In genomic region chr12:111368684-111369495, GRCh38 we compare ENCODE assay signal across 8 cellular contexts. TPM values are rescaled to one million over a fixed set of nuclear protein-coding genes. Genes with fewer than 3 reads are reported as not detected.
DNase-seq lines count a peak whose midpoint lies in the region; ATAC-seq, FAIRE-seq and TF ChIP-seq lines count a peak whose summit lies in the region.

PHETA1 (minus strand) TSS chr12:111369095; CDS start chr12:111363427, 5,668 bp downstream.

- ATAC-seq in GM18511 (IDR thresholded peaks at IDR 0.05; ENCODE audit: unreplicated experiment), result peak; percentile 93
- ATAC-seq in HG03060 (IDR thresholded peaks at IDR 0.05; ENCODE audit: low read depth, unreplicated experiment), result peak; percentile 73
- peak; percentile 94 for ATAC-seq in WTC11

- H3K4me3 Mint-ChIP-seq in WTC11 (peak within 1 kb of the TSS; percentile 72), immature natural killer cell (peak within 1 kb of the TSS; percentile 84 to 88 (median 85))

- peak; percentile 64 for DNase-seq in NCI-H2171 (lab: John Stamatoyannopoulos, UW)
- DNase-seq in WTC11 (ENCODE audit: low spot score), result peak; percentile 95
- DNase-seq in cardiac fibroblast (ENCODE audit: low read depth in 2 of 2), result peak; percentile 88 to 93
- DNase-seq in immature natural killer cell, result peak; percentile 72 to 76 (median 73)
- DNase-seq in small intestine, result peak; percentile 91

- 0 out of 2 replicates have a peak within 1 kb of the TSS, but pooled peaks have one; percentile 27 for H3K27ac Mint-ChIP-seq in WTC11
- H3K27ac Mint-ChIP-seq in immature natural killer cell, result peak within 1 kb of the TSS in 3 of 6 donors; percentile 21 to 55 (median 24)

- no peak for TF ChIP-seq CTCF in 22Rv1 (IDR thresholded peaks at IDR 0.05)
- TF ChIP-seq CTCF in WTC11 (IDR thresholded peaks at IDR 0.05), result no peak
- no peak for TF ChIP-seq CTCF in cardiac fibroblast (IDR thresholded peaks at IDR 0.05; ENCODE audit: low read depth, low read length)

- WGBS in small intestine, 3 donors, result 0 to 1% (median 1%) methylated on average over 52 to 77 of the region's 77 CpGs

- H3K4me1 ChIP-seq in small intestine (ENCODE audit: control insufficient read depth in 2 of 2, insufficient read depth in 1 of 2, low read depth in 1 of 2, low read length in 1 of 2), result peaks cover 0 to 2% of the 10 kb centered on the region in 2 donors

- H3K4me3 ChIP-seq in cardiac fibroblast (replicated peaks in 1 of 2; ENCODE audit: low read depth in 2 of 2, low read length in 2 of 2) (peak within 1 kb of the TSS; percentile 87 to 92), small intestine (ENCODE audit: low read depth in 1 of 2, low read length in 2 of 2) (peak within 1 kb of the TSS; percentile 70 to 85)

- H3K27me3 Mint-ChIP-seq in WTC11 (ENCODE audit: low read depth) (peaks cover 30% of the 10 kb centered on the region), immature natural killer cell (ENCODE audit: low read depth in 3 of 3) (peaks cover 0 to 4% (median 0%) of the 10 kb centered on the region in 3 donors)

- H3K36me3 Mint-ChIP-seq in WTC11, result no peaks in the 10 kb centered on the region
- H3K36me3 Mint-ChIP-seq in immature natural killer cell, result no peaks in the 10 kb centered on the region

- no peaks in the 10 kb centered on the region for H3K27me3 ChIP-seq in small intestine (ENCODE audit: control insufficient read depth in 2 of 2, insufficient read depth in 2 of 2, low read length in 2 of 2)

- H3K9me3 Mint-ChIP-seq in WTC11 (no peaks in the 10 kb centered on the region; the same call in 1 of the 2 replicates), immature natural killer cell (no peaks in the 10 kb centered on the region)

- peak within 1 kb of the TSS; percentile 52 for H3K27ac ChIP-seq in 22Rv1
- peak within 1 kb of the TSS; percentile 81 to 89 for H3K27ac ChIP-seq in small intestine (ENCODE audit: low read depth in 1 of 2, low read length in 1 of 2)

- POLR2A ChIA-PET in WTC11 (lab: Charles Lee), result interaction anchor here (0.5 to 1.2 kb wide), 2 partner anchors 34 to 211 kb away, joined by 3 read pairs; no protein-coding TSS in a partner anchor

- H3K4me1 Mint-ChIP-seq in WTC11 (peaks cover 10% of the 10 kb centered on the region), immature natural killer cell (peaks cover 30 to 34% of the 10 kb centered on the region in 2 donors)

- FAIRE-seq in small intestine (lab: Jason Lieb, UNC), result no peak

- H3K9me3 ChIP-seq in small intestine (ENCODE audit: control insufficient read depth, low read depth), result no peaks in the 10 kb centered on the region

- CTCF ChIA-PET in WTC11 (lab: Charles Lee), result interaction anchor here (0.8 to 3.6 kb wide), 12 partner anchors 10 to 82 kb away, joined by 3 to 35 read pairs (median 5); no protein-coding TSS in a partner anchor

- H3K36me3 ChIP-seq in small intestine (ENCODE audit: control insufficient read depth in 2 of 2, insufficient read depth in 2 of 2, low read length in 2 of 2), result peaks cover 3% of the 10 kb centered on the region in 2 donors

TF ChIP-seq in WTC11, 78 proteins besides CTCF, POLR2A, EP300 and RAD21 (continues in another document):
- TF ChIP-seq MLX (CRISPR knock-in tag; IDR thresholded peaks at IDR 0.05) (no peak), HMGXB4 (CRISPR knock-in tag; IDR thresholded peaks at IDR 0.05) (peak; percentile 83), MAX (CRISPR knock-in tag; IDR thresholded peaks at IDR 0.05) (peak; percentile 73; the same call in 1 of the 2 replicates), FOXP4 (CRISPR knock-in tag; IDR thresholded peaks at IDR 0.05) (peak; percentile 54), TP53 (CRISPR knock-in tag; IDR thresholded peaks at IDR 0.05) (peak; percentile 67; the same call in 1 of the 2 replicates), PRDM15 (CRISPR knock-in tag; IDR thresholded peaks at IDR 0.05) (peak; percentile 86), CREB1 (CRISPR knock-in tag; IDR thresholded peaks at IDR 0.05) (no peak), E2F5 (CRISPR knock-in tag; IDR thresholded peaks at IDR 0.05) (peak; percentile 81; the same call in 1 of the 2 replicates), ESRRA (CRISPR knock-in tag; IDR thresholded peaks at IDR 0.05; ENCODE audit: borderline replicate concordance) (peak; percentile 83), NFE2L1 (CRISPR knock-in tag; IDR thresholded peaks at IDR 0.05) (peak; percentile 33; the same call in 1 of the 2 replicates), ZNF423 (CRISPR knock-in tag; IDR thresholded peaks at IDR 0.05) (peak; percentile 36; the same call in 1 of the 2 replicates)

RNA-seq across cellular contexts. Expression of gene PHETA1, which starts in this region (rescaled TPM):
- total RNA-seq in WTC11 (2021), result 12.4 to 18.6 TPM (median 14.9 TPM) in 3 replicates
- polyA plus RNA-seq in immature natural killer cell, result 1 to 10 TPM; 2.0 to 5.5 (median 2.1) TPM
- polyA plus RNA-seq in small intestine, result 10 to 100 TPM; 37.3 to 47.2 (median 44.9) TPM

Comparison
In these comparisons a context has a peak if more than half of its experiments do, and no peak if none do; other contexts are left out.
1. Peak in every context shown above with its lines: DNase-seq, ATAC-seq, H3K4me3 ChIP-seq and H3K27ac ChIP-seq.
2. RNA of gene PHETA1 (polyA plus RNA-seq): 37.3 to 47.2 TPM in small intestine; 2.0 to 5.5 TPM in immature natural killer cell; every median in the first group is over 4 times any median in the second.